In the genomic region with DNA sequence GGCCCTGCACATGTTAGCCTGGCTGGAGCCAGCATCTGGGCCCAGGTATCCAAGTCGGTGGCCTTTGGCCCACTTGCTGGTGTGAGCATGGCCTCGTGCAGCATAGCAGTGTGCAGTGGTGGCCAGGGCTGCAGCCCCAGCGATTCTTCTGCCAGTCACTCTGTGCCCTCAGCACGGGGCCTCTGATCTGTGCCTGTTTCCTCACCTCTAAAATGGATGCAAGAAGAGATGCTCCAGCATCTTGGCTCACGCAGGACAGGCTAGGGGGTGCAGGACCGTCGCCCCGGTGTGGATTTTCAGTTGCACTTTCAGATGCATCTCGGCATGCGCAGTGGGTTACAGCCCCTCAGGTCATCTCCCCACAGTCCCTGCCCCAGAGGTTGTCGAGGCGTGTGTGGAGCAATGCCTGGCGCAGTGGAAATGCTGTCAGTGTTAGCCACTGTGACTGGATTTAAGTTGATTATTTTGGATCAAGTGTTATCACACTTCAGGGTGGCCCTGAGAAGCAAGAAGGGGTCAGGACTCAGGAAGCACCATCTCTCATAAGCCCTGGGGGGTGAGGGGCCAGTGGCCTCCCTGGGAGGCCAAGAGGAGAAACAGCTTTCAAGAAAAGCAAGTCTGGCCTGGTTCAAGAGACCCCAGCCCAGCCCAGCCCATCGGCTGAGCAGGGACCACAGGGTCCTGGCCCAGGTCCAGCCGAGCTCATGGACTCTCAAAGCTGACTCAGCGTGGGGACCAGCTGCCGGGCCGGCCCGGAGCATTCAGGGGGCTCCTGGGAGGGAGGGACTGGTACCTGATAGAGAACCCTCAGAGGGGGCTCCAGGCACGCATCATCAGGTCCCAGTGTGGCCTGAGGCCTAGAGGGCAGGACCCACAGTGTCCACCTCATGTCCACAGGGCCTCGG, we compare ENCODE assay signal across 35 cellular contexts. TPM values are rescaled to one million over a fixed set of nuclear protein-coding genes. Genes with fewer than 3 reads are reported as not detected.
"Had no signal": no experiment of that assay in that cellular context is flagged by ENCODE, and none has a peak within 500 bp of the region (broad histone marks: within the 10 kb centered on the region; RNA-seq: fewer than 3 reads in every experiment).

No MANE protein-coding gene starts in this region.

- H3K4me3 ChIP-seq: gastrocnemius medialis, left ventricle myocardium inferior, mucosa of descending colon, sigmoid colon, stomach, thyroid gland, upper lobe of left lung had no signal

- H3K27ac Mint-ChIP-seq: activated naive CD8-positive, alpha-beta T cell; activated T-helper 2 cell treated with anti-CD3 and anti-CD28 coated beads, Interferon-gamma antibody, Interleukin-2, Interleukin-4, amounts not matched to agents 10 μg/mL and 5 μg/mL and 100 μg/mL, durations not matched to agents 14 hours and 24 hours and 36 hours; natural killer cell treated with Interleukin-12 subunit alpha and Interleukin-12 subunit beta and Interleukin-15 and Interleukin-18, amount 100 ng/mL, for 72 hours; stimulated activated memory B cell treated with anti-CD40 and anti-IgM and Interleukin-4, amounts not matched to agents 10 μg/mL and 1 μg/mL and 100 μg/mL, for 72 hours had no signal

- FAIRE-seq: colon, islet of Langerhans, small intestine had no signal

- H3K4me1 ChIP-seq: gastrocnemius medialis, left ventricle myocardium inferior, sigmoid colon, stomach, thyroid gland, upper lobe of left lung had no signal

- DNase-seq: activated CD4-positive, alpha-beta T cell treated with anti-CD3 and anti-CD28 coated beads for 4 hours; activated CD4-positive, alpha-beta T cell treated with anti-CD3 and anti-CD28 coated beads, Interleukin-2, amount 50 U/mL, for 48 hours; activated CD8-positive, alpha-beta memory T cell treated with anti-CD3 and anti-CD28 coated beads, Interleukin-2, amount 50 U/mL, for 48 hours; activated T-cell treated with anti-CD3 and anti-CD28 coated beads, Interleukin-2, amount 50 U/mL, for 48 hours; anterior cingulate cortex; effector memory CD8-positive, alpha-beta T cell; erythroblast; gastrocnemius medialis; glutamatergic neuron; left ventricle myocardium inferior; mucosa of descending colon; retina; sigmoid colon; small intestine; stimulated activated CD4-positive, alpha-beta T cell treated with anti-CD3 and anti-CD28 coated beads, Interleukin-1b, Interleukin-23, amount 100 ng/mL, for 48 hours; stimulated activated CD4-positive, alpha-beta T cell treated with anti-CD3 and anti-CD28 coated beads, Interleukin-4, amount 100 ng/mL, for 4 hours; stimulated activated CD8-positive, alpha-beta memory T cell treated with anti-CD3 and anti-CD28 coated beads, Interleukin-4, amount 100 ng/mL, for 48 hours; stomach; T-helper 1 cell; thyroid gland had no signal

- ATAC-seq: effector memory CD8-positive, alpha-beta T cell; gastrocnemius medialis; mucosa of descending colon; natural killer cell treated with Interleukin-12 subunit alpha and Interleukin-12 subunit beta and Interleukin-15 and Interleukin-18, amount 100 ng/mL, for 72 hours; stimulated activated memory B cell treated with anti-CD40 and anti-IgM and Interleukin-4, amounts not matched to agents 10 μg/mL and 1 μg/mL and 100 μg/mL, for 72 hours had no signal

- H3K4me1 Mint-ChIP-seq: stimulated activated memory B cell treated with anti-CD40 and anti-IgM and Interleukin-4, amounts not matched to agents 10 μg/mL and 1 μg/mL and 100 μg/mL, for 72 hours had no signal

- H3K27me3 Mint-ChIP-seq: activated naive CD8-positive, alpha-beta T cell; effector memory CD8-positive, alpha-beta T cell; natural killer cell treated with Interleukin-12 subunit alpha and Interleukin-12 subunit beta and Interleukin-15 and Interleukin-18, amount 100 ng/mL, for 72 hours; stimulated activated memory B cell treated with anti-CD40 and anti-IgM and Interleukin-4, amounts not matched to agents 10 μg/mL and 1 μg/mL and 100 μg/mL, for 72 hours had no signal

- H3K9me3 ChIP-seq: neutrophil, thyroid gland had no signal

- H3K27me3 ChIP-seq: gastrocnemius medialis, neutrophil, sigmoid colon, stomach, thyroid gland, upper lobe of left lung had no signal

- H3K27ac ChIP-seq: gastrocnemius medialis, left ventricle myocardium inferior, neutrophil, sigmoid colon, stomach, thyroid gland, upper lobe of left lung had no signal

- H3K4me3 Mint-ChIP-seq: activated naive CD8-positive, alpha-beta T cell; effector memory CD8-positive, alpha-beta T cell; natural killer cell treated with Interleukin-12 subunit alpha and Interleukin-12 subunit beta and Interleukin-15 and Interleukin-18, amount 100 ng/mL, for 72 hours; stimulated activated memory B cell treated with anti-CD40 and anti-IgM and Interleukin-4, amounts not matched to agents 10 μg/mL and 1 μg/mL and 100 μg/mL, for 72 hours had no signal

RNA-seq across cellular contexts. Expression of a gene that starts 52.2 kb away (rescaled TPM):
- total RNA-seq: activated T-helper 2 cell treated with anti-CD3 and anti-CD28 coated beads, Interferon-gamma antibody, Interleukin-2, Interleukin-4, amounts not matched to agents 10 μg/mL and 5 μg/mL and 100 μg/mL, durations not matched to agents 14 hours and 24 hours and 36 hours; dermis microvascular lymphatic vessel endothelial cell; gastrocnemius medialis; left ventricle myocardium inferior; lung microvascular endothelial cell; mesenteric fat pad; mucosa of descending colon; myocyte; osteocyte; posterior vena cava; sigmoid colon; stomach; thyroid gland; upper lobe of left lung had no signal
- polyA plus RNA-seq: adipose tissue, small intestine, stomach had no signal
